In the genomic region with DNA sequence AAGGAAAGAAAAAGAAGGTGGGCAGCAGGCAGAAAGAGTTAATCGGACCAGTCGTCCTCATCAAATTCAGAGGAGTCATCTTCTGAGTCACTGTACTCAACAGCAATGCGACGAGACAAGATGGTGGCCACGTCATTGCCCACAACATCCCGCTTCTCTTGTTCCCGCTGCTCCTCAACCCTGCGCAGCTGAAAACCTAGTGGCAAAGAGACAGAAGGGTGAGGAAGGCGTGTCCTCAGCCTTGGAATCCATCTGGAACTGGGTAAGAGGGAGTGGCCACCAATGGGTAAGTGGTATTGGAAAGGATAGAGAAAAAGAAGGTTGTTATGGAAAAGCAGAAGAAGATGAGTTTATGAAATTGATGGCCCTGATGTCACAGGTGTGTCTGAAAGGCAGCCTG, we compare ENCODE assay signal across 21 cellular contexts. TPM values are rescaled to one million over a fixed set of nuclear protein-coding genes. Genes with fewer than 3 reads are reported as not detected.
DNase-seq lines count a peak whose midpoint lies in the region; ATAC-seq and TF ChIP-seq lines count a peak whose summit lies in the region.
"Had no signal": no experiment of that assay in that cellular context is flagged by ENCODE, and none has a peak within 500 bp of the region (broad histone marks: within the 10 kb centered on the region; RNA-seq: fewer than 3 reads in every experiment).

No MANE protein-coding gene starts in this region.

- no peak overlapping the region for H3K4me3 Mint-ChIP-seq in effector memory CD8-positive, alpha-beta T cell
- H3K4me3 Mint-ChIP-seq: activated naive CD8-positive, alpha-beta T cell had no signal

- TF ChIP-seq CTCF in osteoblast (IDR thresholded peaks at IDR 0.05; ENCODE audit: extremely low read depth, low read depth, low read length) = no peak

- H2AFZ ChIP-seq in osteoblast (ENCODE audit: low read length) = no peak overlapping the region

- peaks cover 55% of the 10 kb centered on the region for H3K36me3 Mint-ChIP-seq in effector memory CD8-positive, alpha-beta T cell (ENCODE audit: insufficient read depth)

- H3K4me1 Mint-ChIP-seq in effector memory CD8-positive, alpha-beta T cell (ENCODE audit: low read depth in 2 of 2) = peaks cover 5 to 10% of the 10 kb centered on the region in 2 donors

- no peak overlapping the region for H3K4me3 ChIP-seq in osteoblast (ENCODE audit: insufficient read depth, low read length)
- H3K4me3 ChIP-seq: gastroesophageal sphincter, thyroid gland had no signal

- H3K27ac Mint-ChIP-seq in effector memory CD8-positive, alpha-beta T cell = peak overlapping the region; percentile 62 to 74
- H3K27ac Mint-ChIP-seq: activated naive CD8-positive, alpha-beta T cell had no signal

- no peaks in the 10 kb centered on the region for H4K20me1 ChIP-seq in osteoblast (ENCODE audit: insufficient read depth, low read length)

- H3K27me3 ChIP-seq in osteoblast (ENCODE audit: insufficient read depth, low read length) = no peaks in the 10 kb centered on the region
- H3K27me3 ChIP-seq: gastroesophageal sphincter, thyroid gland had no signal

- DNase-seq in EL = peak; percentile 84
- DNase-seq in LHCN-M2 (ENCODE audit: low read depth) = peak; percentile 80
- DNase-seq in effector memory CD8-positive, alpha-beta T cell = no peak
- peak; percentile 86 for DNase-seq in osteoblast (ENCODE audit: insufficient read length, low spot score, missing footprints)
- DNase-seq in NCI-H1930 (lab: John Stamatoyannopoulos, UW) = no peak
- DNase-seq in stimulated activated CD4-positive, alpha-beta T cell treated with anti-CD3 and anti-CD28 coated beads, Interleukin-15, amount 100 ng/mL, for 24 hours = no peak
- DNase-seq: activated T-cell treated with anti-CD3 and anti-CD28 coated beads for 4 hours; Caco-2; MV-4-11; NCI-H2029; NCI-H510A; NK-92 treated with Interleukin-12 subunit alpha and Interleukin-12 subunit beta, amount 100 ng/mL, for 24 hours; retina; RPMI8226; SW 1271; thyroid gland had no signal

- no peaks in the 10 kb centered on the region for H3K27me3 Mint-ChIP-seq in effector memory CD8-positive, alpha-beta T cell
- H3K27me3 Mint-ChIP-seq: activated naive CD8-positive, alpha-beta T cell had no signal

- ATAC-seq in effector memory CD8-positive, alpha-beta T cell (replicated peaks) = no peak
- ATAC-seq in HG02852 (IDR thresholded peaks at IDR 0.05; ENCODE audit: unreplicated experiment) = no peak
- ATAC-seq: gastroesophageal sphincter had no signal

- H3K27ac ChIP-seq in osteoblast (ENCODE audit: low read depth, low read length) = peak overlapping the region; percentile 18
- H3K27ac ChIP-seq: thyroid gland had no signal

- H3K4me2 ChIP-seq in osteoblast (ENCODE audit: insufficient read depth, low read length) = no peak overlapping the region

- H3K9me3 ChIP-seq in osteoblast (ENCODE audit: low read depth, low read length) = no peaks in the 10 kb centered on the region
- H3K9me3 ChIP-seq: Caco-2, gastroesophageal sphincter, thyroid gland had no signal

- H3K9me3 Mint-ChIP-seq in effector memory CD8-positive, alpha-beta T cell = no peaks in the 10 kb centered on the region

- H3K4me1 ChIP-seq in osteoblast (ENCODE audit: insufficient read depth, low read length) = peaks cover 28% of the 10 kb centered on the region
- H3K4me1 ChIP-seq: Caco-2 had no signal

- H3K36me3 ChIP-seq in osteoblast (ENCODE audit: insufficient read depth, low read length) = peaks cover 52% of the 10 kb centered on the region

- H3K79me2 ChIP-seq in osteoblast (ENCODE audit: insufficient read depth, low read length) = peaks cover 4% of the 10 kb centered on the region

RNA-seq across cellular contexts. Expression of a gene that starts 15.7 kb away (rescaled TPM):
- 8.1 and 8.7 TPM in 2 replicates for total RNA-seq in LHCN-M2 (2014; rRNA removed)
- 2.3 TPM for polyA plus RNA-seq in LHCN-M2 (2012)
- total RNA-seq in osteoblast = under 0.01 and 0.36 TPM in 2 replicates

RNA-seq across cellular contexts. Expression of a gene that starts 25.0 kb away (rescaled TPM):
- total RNA-seq in LHCN-M2 (2014; rRNA removed) = not detected in 2 replicates
- polyA plus RNA-seq in LHCN-M2 (2012) = not detected
- not detected in 2 replicates for total RNA-seq in osteoblast
- total RNA-seq: Caco-2, dermis microvascular lymphatic vessel endothelial cell, epithelial cell of proximal tubule, gastroesophageal sphincter had no signal

RNA-seq across cellular contexts. Expression of a gene that starts 33.5 kb away (rescaled TPM):
- total RNA-seq in LHCN-M2 (2014; rRNA removed) = not detected in 2 replicates
- polyA plus RNA-seq in LHCN-M2 (2012) = 0.18 TPM
- not detected in 2 replicates for total RNA-seq in osteoblast
- total RNA-seq: Caco-2, dermis microvascular lymphatic vessel endothelial cell, epithelial cell of proximal tubule had no signal

RNA-seq across cellular contexts. Expression of a gene that starts 41.4 kb away (rescaled TPM):
- 36.9 and 37.0 TPM in 2 replicates for total RNA-seq in LHCN-M2 (2014; rRNA removed)
- polyA plus RNA-seq in LHCN-M2 (2012) = 43.6 TPM
- 25.7 and 29.8 TPM in 2 replicates for total RNA-seq in osteoblast

Comparison
In these comparisons a context has a peak if more than half of its experiments do, and no peak if none do; other contexts are left out.
1. DNase-seq: peak in EL (single experiment), LHCN-M2 (single experiment) and osteoblast (single experiment); none in effector memory CD8-positive, alpha-beta T cell (0 of 3), NCI-H1930 (0 of 2) and stimulated activated CD4-positive, alpha-beta T cell treated with anti-CD3 and anti-CD28 coated beads, Interleukin-15, amount 100 ng/mL, for 24 hours (single experiment).